In genomic region chr6:89610149-89610642, GRCh38 we compare ENCODE assay signal across 8 cellular contexts. TPM values are rescaled to one million over a fixed set of nuclear protein-coding genes. Genes with fewer than 3 reads are reported as not detected.
DNase-seq lines count a peak whose midpoint lies in the region; ATAC-seq and TF ChIP-seq lines count a peak whose summit lies in the region.

No MANE protein-coding gene starts in this region.

- TF ChIP-seq RAD21 in IMR-90 (IDR thresholded peaks at IDR 0.05; ENCODE audit: low read length): peak; percentile 39

- TF ChIP-seq EP300 in sigmoid colon (IDR thresholded peaks at IDR 0.05): no peak

- no peaks in the 10 kb centered on the region for H3K36me3 Mint-ChIP-seq in activated naive CD4-positive, alpha-beta T cell treated with anti-CD3 and anti-CD28 coated beads for 36 hours (ENCODE audit: low read depth)

- H3K36me3 ChIP-seq in IMR-90 (ENCODE audit: control insufficient read depth, insufficient read depth, low read length) (no peaks in the 10 kb centered on the region), sigmoid colon (no peaks in the 10 kb centered on the region)

- H4K8ac ChIP-seq in IMR-90 (ENCODE audit: low read depth in 2 of 2, low read length in 2 of 2): no peak overlapping the region

- ATAC-seq in GM18867 (IDR thresholded peaks at IDR 0.05; ENCODE audit: unreplicated experiment): peak; percentile 71
- peak; percentile 70; the same call in 1 of the 2 replicates for ATAC-seq in IMR-90 (ENCODE audit: low read depth)
- peak; percentile 82 for ATAC-seq in Right ventricle myocardium superior (ENCODE audit: poor library complexity)

- H4K5ac ChIP-seq in IMR-90 (ENCODE audit: low read depth, low read length): no peak overlapping the region

- no peaks in the 10 kb centered on the region for H3K9me3 ChIP-seq in IMR-90 (ENCODE audit: control insufficient read depth, insufficient read depth, low read length)
- no peaks in the 10 kb centered on the region for H3K9me3 ChIP-seq in sigmoid colon

- H3K27ac ChIP-seq in IMR-90 (ENCODE audit: insufficient read depth, low read length) (no peak overlapping the region), sigmoid colon (no peak overlapping the region)

- no peaks in the 10 kb centered on the region for H4K20me1 ChIP-seq in IMR-90 (ENCODE audit: insufficient read depth, low read length)

- WGBS in IMR-90 (ENCODE audit: extremely low coverage in 2 of 2, insufficient read length in 1 of 2), 2 experiments: no CpG with 5 or more reads among the region's 11 CpGs
- 31 to 56% methylated on average over 11 of the region's 11 CpGs for WGBS in sigmoid colon, 2 donors

- H2BK15ac ChIP-seq in IMR-90 (ENCODE audit: low read depth, low read length): no peak overlapping the region

- CTCF ChIA-PET in IMR-90 (lab: Yijun Ruan, JAX): interaction anchor here (0.6 kb wide), 1 partner anchor 10 kb away, joined by 4 read pairs; no protein-coding TSS in a partner anchor
- CTCF ChIA-PET in activated naive CD4-positive, alpha-beta T cell treated with anti-CD3 and anti-CD28 coated beads for 36 hours (lab: Charles Lee): interaction anchor here (0.7 to 5.6 kb wide), 19 partner anchors 12 to 309 kb away, joined by 3 to 43 read pairs (median 4); partner anchors contain the start of genes ANKRD6 and LYRM2

- H3K4ac ChIP-seq in IMR-90 (ENCODE audit: low read depth, low read length): no peak overlapping the region

- H3K56ac ChIP-seq in IMR-90 (ENCODE audit: extremely low read depth, insufficient read depth, low read length): no peak overlapping the region

- no peak overlapping the region for H3K4me3 Mint-ChIP-seq in activated naive CD4-positive, alpha-beta T cell treated with anti-CD3 and anti-CD28 coated beads for 36 hours

- H3K9me1 ChIP-seq in IMR-90 (ENCODE audit: insufficient read depth, low read length): no peaks in the 10 kb centered on the region

- TF ChIP-seq CTCF in IMR-90 (conservative IDR thresholded peaks at IDR 0.05; ENCODE audit: low read depth, low read length) (peak; percentile 59), sigmoid colon (IDR thresholded peaks at IDR 0.05) (peak; percentile 58 to 86 (median 64))

- BruUV-seq in IMR-90 (replicated peaks; lab: Mats Ljungman, UMichigan): no TSS peak

- H2BK5ac ChIP-seq in IMR-90 (ENCODE audit: low read depth, low read length, poor library complexity, severe bottlenecking): no peak overlapping the region

- H2BK20ac ChIP-seq in IMR-90 (ENCODE audit: low read depth, low read length): no peak overlapping the region

- H3K27ac Mint-ChIP-seq in activated naive CD4-positive, alpha-beta T cell treated with anti-CD3 and anti-CD28 coated beads for 36 hours: no peak overlapping the region

- DNase-seq in AG08396 (ENCODE audit: low spot score) (peak; percentile 43), IMR-90 (peak; percentile 12), SKM-1 (lab: John Stamatoyannopoulos, UW; ENCODE audit: unreplicated experiment) (peak; percentile 69), Right ventricle myocardium superior (peak; percentile 82), sigmoid colon (peak; percentile 79), NCI-H2107 treated with DMSO at 0.1 percent for 48 hours (lab: John Stamatoyannopoulos, UW; ENCODE audit: unreplicated experiment) (no peak)
- peak; percentile 84 for DNase-seq in activated naive CD4-positive, alpha-beta T cell treated with anti-CD3 and anti-CD28 coated beads for 36 hours

- H3K27me3 ChIP-seq in IMR-90 (ENCODE audit: control insufficient read depth, insufficient read depth, low read length): peaks cover 2% of the 10 kb centered on the region; the same call in 1 of the 2 replicates
- no peaks in the 10 kb centered on the region for H3K27me3 ChIP-seq in sigmoid colon

- no peak overlapping the region for H3K4me2 ChIP-seq in IMR-90 (ENCODE audit: low read depth, low read length)

- no peaks in the 10 kb centered on the region for H3K79me1 ChIP-seq in IMR-90 (ENCODE audit: low read depth in 1 of 2, low read length in 2 of 2)

- H3K27me3 Mint-ChIP-seq in activated naive CD4-positive, alpha-beta T cell treated with anti-CD3 and anti-CD28 coated beads for 36 hours (ENCODE audit: low read depth): no peaks in the 10 kb centered on the region

- POLR2A ChIA-PET in IMR-90 (lab: Charles Lee; ENCODE audit: unreplicated experiment): no interaction called here

- TF ChIP-seq POLR2A in IMR-90 (IDR thresholded peaks at IDR 0.05; ENCODE audit: low read depth, low read length) (no peak), sigmoid colon (IDR thresholded peaks at IDR 0.05) (no peak)

- no peak overlapping the region for H2AK5ac ChIP-seq in IMR-90 (ENCODE audit: low read depth, low read length)

- no peak overlapping the region for H4K91ac ChIP-seq in IMR-90 (ENCODE audit: insufficient read depth, low read depth, low read length)

- no peak overlapping the region for H3K9ac ChIP-seq in IMR-90 (ENCODE audit: low read depth, low read length)

- intact Hi-C loops in IMR-90 (cut with micrococcal nuclease) (loop anchor here (1.0 to 5.0 kb wide), 4 partner anchors 177 to 628 kb away; partner anchors contain the start of gene ANKRD6), Right ventricle myocardium superior (cut with DNase I) (no loop called here), sigmoid colon (cut with DNase I) (loop anchor here (1.0 to 5.0 kb wide), 2 partner anchors 177 to 243 kb away; partner anchors contain the start of gene ANKRD6)
- intact Hi-C loops in activated naive CD4-positive, alpha-beta T cell treated with anti-CD3 and anti-CD28 coated beads for 36 hours (cut with micrococcal nuclease): loop anchor here (1.0 to 10.0 kb wide), 4 partner anchors 177 to 628 kb away; partner anchors contain the start of gene ANKRD6

- no peak overlapping the region for H2BK120ac ChIP-seq in IMR-90 (ENCODE audit: low read depth, low read length)

- H3K14ac ChIP-seq in IMR-90 (replicated peaks; ENCODE audit: low read depth, low read length): no peak overlapping the region

- no peaks in the 10 kb centered on the region for H3K9me3 Mint-ChIP-seq in activated naive CD4-positive, alpha-beta T cell treated with anti-CD3 and anti-CD28 coated beads for 36 hours

- H3K18ac ChIP-seq in IMR-90 (ENCODE audit: low read depth, low read length): no peak overlapping the region

- in situ Hi-C loops in IMR-90 (cut with MboI; ENCODE audit: low sequenced_read_pairs): loop anchor here (25.0 kb wide), 1 partner anchor 623 kb away; no protein-coding TSS in a partner anchor

- H3K4me1 ChIP-seq in IMR-90 (ENCODE audit: control insufficient read depth, insufficient read depth, low read length) (no peaks in the 10 kb centered on the region), sigmoid colon (no peaks in the 10 kb centered on the region)

- H2AFZ ChIP-seq in IMR-90 (replicated peaks; ENCODE audit: low read length, poor library complexity): no peak overlapping the region

- H3K23ac ChIP-seq in IMR-90 (ENCODE audit: low read depth, low read length): no peak overlapping the region

- no peak overlapping the region for H3K4me3 ChIP-seq in IMR-90 (ENCODE audit: insufficient read depth, low read depth, low read length)
- H3K4me3 ChIP-seq in sigmoid colon: no peak overlapping the region

- no peaks in the 10 kb centered on the region for H3K4me1 Mint-ChIP-seq in activated naive CD4-positive, alpha-beta T cell treated with anti-CD3 and anti-CD28 coated beads for 36 hours (ENCODE audit: low read depth)

- dilution Hi-C loops in IMR-90 (cut with HindIII; ENCODE audit: low sequenced_read_pairs, unreplicated experiment): no loop called here

- H2AK9ac ChIP-seq in IMR-90 (replicated peaks; ENCODE audit: low read depth, low read length, poor library complexity): no peak overlapping the region

TF ChIP-seq in IMR-90, 13 proteins besides CTCF, POLR2A, EP300 and RAD21:
- no peak for TF ChIP-seq FOS (IDR thresholded peaks at IDR 0.05; ENCODE audit: low read depth, low read length)
- TF ChIP-seq SMC3 (IDR thresholded peaks at IDR 0.05; ENCODE audit: low read depth, low read length): peak; percentile 58

RNA-seq across cellular contexts. Expression of gene LYRM2, which starts 28.4 kb away (rescaled TPM):
- total RNA-seq in IMR-90 (2012; rRNA removed) (22.8 and 24.0 TPM in 2 replicates), Right ventricle myocardium superior (33.0 TPM), sigmoid colon (10 to 100 TPM; 15.0 to 33.3 (median 21.3) TPM)
- polyA plus RNA-seq in IMR-90 (2012; rRNA removed) (14.0 and 14.8 TPM in 2 replicates), sigmoid colon (10 to 100 TPM; 25.5 to 39.6 (median 28.7) TPM)
- 1.7 and 2.3 TPM in 2 replicates for polyA plus RNA-seq in IMR-90 (2012; cell fraction: cytosol; rRNA removed)
- polyA plus RNA-seq in IMR-90 (2012; cell fraction: nucleus; rRNA removed; ENCODE audit: low replicate concordance): 0.40 and 3.2 TPM in 2 replicates
- 10 to 100 TPM; 15.8 to 18.3 TPM for total RNA-seq in activated naive CD4-positive, alpha-beta T cell treated with anti-CD3 and anti-CD28 coated beads for 36 hours
